ENCODE assay signal across 1 cellular context in the genomic region with DNA sequence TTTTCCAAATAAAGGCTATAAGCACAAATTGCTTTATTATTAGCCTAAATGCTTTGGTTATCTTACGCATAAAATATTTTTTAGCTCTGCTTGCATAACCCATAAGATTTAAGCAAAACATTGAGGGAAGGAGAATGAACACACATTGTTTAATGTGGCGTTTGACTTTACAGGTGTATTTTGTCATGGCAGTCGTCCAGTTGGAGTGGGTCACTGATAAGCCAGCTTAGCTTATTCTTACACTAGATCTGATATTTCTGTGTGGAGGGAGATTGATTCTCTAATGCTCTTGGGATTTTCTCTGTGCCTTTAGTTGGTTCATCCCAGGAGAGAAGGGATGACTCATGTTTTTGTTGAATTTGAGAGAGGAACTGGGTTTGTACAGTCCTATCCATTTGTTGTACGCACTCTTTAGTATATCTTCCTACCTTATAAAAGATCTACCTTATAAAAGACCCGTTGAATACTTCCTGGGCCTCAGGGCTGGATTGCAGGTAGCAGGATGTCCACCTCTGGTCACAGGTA.
TF ChIP-seq lines count a peak whose summit lies in the region.

No MANE protein-coding gene starts in this region.

TF ChIP-seq in GM23338, 12 proteins besides CTCF, POLR2A, EP300 and RAD21 (continued from another document):
- TF ChIP-seq REST (IDR thresholded peaks at IDR 0.05; ENCODE audit: unreplicated experiment) (no peak), STAT1 (IDR thresholded peaks at IDR 0.05; ENCODE audit: unreplicated experiment) (no peak), ETS1 (IDR thresholded peaks at IDR 0.05) (no peak), POLR2AphosphoS5 (IDR thresholded peaks at IDR 0.05; ENCODE audit: low read depth) (no peak)
